ENCODE assay signal across 22 cellular contexts in the genomic region with DNA sequence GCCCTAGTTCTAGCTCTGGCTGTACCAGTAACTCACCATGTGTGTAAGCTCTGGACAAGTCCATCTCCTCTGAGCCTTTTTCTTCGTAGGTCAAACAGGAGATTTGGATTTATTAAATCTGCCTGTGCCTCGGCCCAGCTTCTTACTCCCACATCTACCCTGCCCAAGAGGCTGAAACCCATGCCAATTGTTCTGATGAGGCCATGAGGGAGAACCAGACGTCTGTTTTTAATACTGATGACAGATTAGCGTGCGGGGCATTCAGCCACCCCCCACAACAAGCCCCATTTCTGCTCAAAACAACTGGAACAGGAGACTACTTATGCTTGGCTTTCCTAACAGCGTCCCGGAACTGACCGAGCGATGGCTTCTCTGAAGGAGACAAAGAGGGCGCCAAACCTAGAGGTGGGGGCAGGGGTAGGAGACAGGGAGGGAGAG.
A peak's percentile ranks its signal among the peaks of the same experiment; 100 is the strongest.
DNase-seq lines count a peak whose midpoint lies in the region; ATAC-seq and TF ChIP-seq lines count a peak whose summit lies in the region.
"Had no signal": no experiment of that assay in that cellular context is flagged by ENCODE, and none has a peak within 500 bp of the region (broad histone marks: within the 10 kb centered on the region; RNA-seq: fewer than 3 reads in every experiment).

No MANE protein-coding gene starts in this region.

- peak overlapping the region in 1 of 3 experiments; percentile 19 for H3K4me3 Mint-ChIP-seq in nephron
- H3K4me3 Mint-ChIP-seq: activated T-cell treated with anti-CD3 and anti-CD28 coated beads, Interleukin-2, amount 50 U/mL, for 24 hours; naive B cell; stimulated activated naive CD8-positive, alpha-beta T cell treated with anti-CD3 and anti-CD28 coated beads, Interleukin-15, Interleukin-2, amounts not matched to agents 100 ng/mL and 50 ng/mL, for 24 hours had no signal

- peaks cover 11% of the 10 kb centered on the region for H3K4me1 Mint-ChIP-seq in nephron
- H3K4me1 Mint-ChIP-seq: naive B cell had no signal

- intact Hi-C loops in uterus (cut with DNase I; ENCODE audit: low total_unique reads) (no loop called here), prostate gland (cut with DNase I) (no loop called here), posterior vena cava (cut with DNase I) (no loop called here)

- WGBS in gastroesophageal sphincter (ENCODE audit: low coverage in 1 of 2), 2 donors = 57 to 77% methylated on average over 6 to 8 of the region's 10 CpGs
- WGBS in prostate gland = 83% methylated on average over 10 of the region's 10 CpGs

- TF ChIP-seq CTCF in gastroesophageal sphincter (IDR thresholded peaks at IDR 0.05) (no peak), nephron (IDR thresholded peaks at IDR 0.05; ENCODE audit: unreplicated experiment in 3 of 3) (no peak), uterus (IDR thresholded peaks at IDR 0.05) (no peak), prostate gland (IDR thresholded peaks at IDR 0.05) (no peak)

- H3K27me3 Mint-ChIP-seq in nephron (ENCODE audit: low read depth) = no peaks in the 10 kb centered on the region
- H3K27me3 Mint-ChIP-seq: activated T-cell treated with anti-CD3 and anti-CD28 coated beads, Interleukin-2, amount 50 U/mL, for 24 hours; stimulated activated naive CD8-positive, alpha-beta T cell treated with anti-CD3 and anti-CD28 coated beads, Interleukin-15, Interleukin-2, amounts not matched to agents 100 ng/mL and 50 ng/mL, for 24 hours had no signal

- H3K36me3 ChIP-seq in gastroesophageal sphincter (no peaks in the 10 kb centered on the region), uterus (no peaks in the 10 kb centered on the region), prostate gland (no peaks in the 10 kb centered on the region)
- H3K36me3 ChIP-seq: BLaER1, pancreas, upper lobe of right lung had no signal

- DNase-seq in amniotic epithelial cell (ENCODE audit: low read depth) = peak; percentile 20
- DNase-seq in uterus = peak; percentile 79 to 87
- DNase-seq in iPS-NIHi11 (ENCODE audit: low spot score) = no peak
- no peak for DNase-seq in prostate gland (ENCODE audit: low spot score)
- DNase-seq in NCI-H1417 (lab: John Stamatoyannopoulos, UW) = no peak
- DNase-seq in posterior vena cava (ENCODE audit: low spot score) = no peak
- DNase-seq: activated naive CD4-positive, alpha-beta T cell; activated T-cell treated with anti-CD3 and anti-CD28 coated beads, Interleukin-2, amount 50 U/mL, for 24 hours; effector CD8-positive, alpha-beta T cell; naive B cell; NCI-H1105 treated with DMSO at 0.1 percent for 48 hours; NCI-H510A; pancreas; stimulated activated CD4-positive, alpha-beta T cell treated with anti-CD3 and anti-CD28 coated beads, Interleukin-2, amount 100 ng/mL, for 48 hours; upper lobe of right lung had no signal

- H3K4me3 ChIP-seq in gastroesophageal sphincter = no peak overlapping the region
- H3K4me3 ChIP-seq in uterus = no peak overlapping the region
- H3K4me3 ChIP-seq in prostate gland = no peak overlapping the region
- H3K4me3 ChIP-seq: BLaER1, pancreas, upper lobe of right lung had no signal

- TF ChIP-seq POLR2A in gastroesophageal sphincter (IDR thresholded peaks at IDR 0.05) (no peak), uterus (IDR thresholded peaks at IDR 0.05) (no peak), prostate gland (IDR thresholded peaks at IDR 0.05) (no peak)

- no peak for TF ChIP-seq EP300 in gastroesophageal sphincter (IDR thresholded peaks at IDR 0.05)

- H3K27ac ChIP-seq in gastroesophageal sphincter (no peak overlapping the region), uterus (peak overlapping the region; percentile 82 to 86), prostate gland (no peak overlapping the region)
- H3K27ac ChIP-seq: BLaER1, pancreas, upper lobe of right lung had no signal

- peak overlapping the region; percentile 15 to 88 (median 81) for H3K27ac Mint-ChIP-seq in nephron
- H3K27ac Mint-ChIP-seq: activated T-cell treated with anti-CD3 and anti-CD28 coated beads, Interleukin-2, amount 50 U/mL, for 24 hours; naive B cell; stimulated activated naive CD8-positive, alpha-beta T cell treated with anti-CD3 and anti-CD28 coated beads, Interleukin-15, Interleukin-2, amounts not matched to agents 100 ng/mL and 50 ng/mL, for 24 hours had no signal

- peaks cover 0 to 4% (median 0%) of the 10 kb centered on the region in 3 donors for H3K9me3 ChIP-seq in gastroesophageal sphincter
- H3K9me3 ChIP-seq in uterus = no peaks in the 10 kb centered on the region
- H3K9me3 ChIP-seq in prostate gland = no peaks in the 10 kb centered on the region
- H3K9me3 ChIP-seq: pancreas, upper lobe of right lung had no signal

- H3K4me1 ChIP-seq in gastroesophageal sphincter (no peaks in the 10 kb centered on the region), uterus (peaks cover 0 to 7% of the 10 kb centered on the region in 2 donors), prostate gland (replicated peaks) (no peaks in the 10 kb centered on the region)
- H3K4me1 ChIP-seq: BLaER1, pancreas, upper lobe of right lung had no signal

- peaks cover 18% of the 10 kb centered on the region for H3K36me3 Mint-ChIP-seq in nephron (ENCODE audit: low read depth)
- H3K36me3 Mint-ChIP-seq: naive B cell had no signal

- peaks cover 3% of the 10 kb centered on the region for H3K9me3 Mint-ChIP-seq in nephron
- H3K9me3 Mint-ChIP-seq: activated T-cell treated with anti-CD3 and anti-CD28 coated beads, Interleukin-2, amount 50 U/mL, for 24 hours; stimulated activated naive CD8-positive, alpha-beta T cell treated with anti-CD3 and anti-CD28 coated beads, Interleukin-15, Interleukin-2, amounts not matched to agents 100 ng/mL and 50 ng/mL, for 24 hours had no signal

- H3K27me3 ChIP-seq in gastroesophageal sphincter (no peaks in the 10 kb centered on the region), uterus (no peaks in the 10 kb centered on the region), prostate gland (replicated peaks; ENCODE audit: insufficient read depth) (no peaks in the 10 kb centered on the region)
- H3K27me3 ChIP-seq: BLaER1, pancreas, upper lobe of right lung had no signal

- ATAC-seq in gastroesophageal sphincter = peak; percentile 43
- ATAC-seq: activated CD4-positive, CD25-positive, alpha-beta regulatory T cell treated with anti-CD3 and anti-CD28 coated beads, Interleukin-2, amount 50 U/mL, for 24 hours; esophagus mucosa; HepG2; upper lobe of right lung had no signal

Comparison
In these comparisons a context has a peak if more than half of its experiments do, and no peak if none do; other contexts are left out.
1. DNase-seq: peak in amniotic epithelial cell (single experiment) and uterus (2 of 2); none in iPS-NIHi11 (single experiment), prostate gland (single experiment), NCI-H1417 (0 of 3) and posterior vena cava (single experiment).
2. H3K27ac ChIP-seq: peak in uterus (2 of 2); none in gastroesophageal sphincter (0 of 4) and prostate gland (0 of 2).